ENCODE assay signal across 9 cellular contexts in the genomic region with DNA sequence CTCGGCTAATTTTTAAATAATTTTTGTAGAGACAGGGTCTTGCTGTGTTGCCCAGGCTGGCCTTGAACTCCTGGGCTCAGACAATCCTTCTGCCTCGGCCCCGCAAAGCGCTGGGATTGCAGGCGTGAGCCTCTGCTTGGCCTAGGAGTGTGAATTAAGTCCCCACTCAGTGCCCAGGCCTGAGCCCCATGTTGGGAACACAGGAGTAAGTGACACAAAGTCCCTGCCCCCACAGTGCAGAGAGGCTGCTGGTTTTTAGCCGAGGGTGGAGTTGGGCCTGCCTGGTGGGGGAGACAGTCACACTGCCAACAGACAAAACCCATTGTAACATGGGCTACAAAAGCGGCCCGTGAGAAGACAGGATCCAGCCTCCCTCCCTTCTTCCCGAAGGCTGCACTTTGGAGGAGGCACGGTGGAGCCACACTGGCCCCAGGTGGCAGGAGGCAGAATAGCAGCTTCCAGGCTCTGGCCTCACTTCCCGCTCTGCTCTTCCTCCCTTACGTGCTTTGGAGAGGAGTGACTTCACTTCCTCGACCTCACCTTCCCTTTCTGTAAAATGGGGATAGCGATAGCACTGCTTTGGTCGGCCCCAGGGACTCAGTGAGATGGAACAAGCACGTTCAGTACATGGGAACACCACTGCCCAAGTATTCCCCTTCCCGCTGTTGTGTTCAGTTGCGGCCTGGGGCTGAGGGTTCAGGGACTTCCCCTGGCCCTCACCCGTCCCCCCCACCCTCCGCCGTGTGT. TPM values are rescaled to one million over a fixed set of nuclear protein-coding genes. Genes with fewer than 3 reads are reported as not detected.
DNase-seq lines count a peak whose midpoint lies in the region; ATAC-seq and TF ChIP-seq lines count a peak whose summit lies in the region.
"Had no signal": no experiment of that assay in that cellular context is flagged by ENCODE, and none has a peak within 500 bp of the region (broad histone marks: within the 10 kb centered on the region; RNA-seq: fewer than 3 reads in every experiment).

No MANE protein-coding gene starts in this region.

- H3K27ac Mint-ChIP-seq in activated naive CD4-positive, alpha-beta T cell treated with anti-CD3 and anti-CD28 coated beads, Interleukin-2, amount 10 ng/mL, durations not matched to agents 7 days and 5 days, result no peak overlapping the region
- H3K27ac Mint-ChIP-seq: activated naive CD8-positive, alpha-beta T cell had no signal

- CTCF ChIA-PET in activated naive CD4-positive, alpha-beta T cell treated with anti-CD3 and anti-CD28 coated beads, Interleukin-2, amount 10 ng/mL, durations not matched to agents 7 days and 5 days (lab: Charles Lee), result interaction anchor here (0.6 to 6.4 kb wide), 9 partner anchors 9 to 404 kb away, joined by 3 to 90 read pairs (median 4); a partner anchor contains a TSS

- 32 to 50% methylated on average over 2 of the region's 21 CpGs for WGBS in gastroesophageal sphincter (ENCODE audit: low coverage in 1 of 2), 2 donors
- 42 to 45% methylated on average over 19 to 20 of the region's 21 CpGs for WGBS in tibial nerve, 2 donors

- no peak for TF ChIP-seq POLR2A in gastroesophageal sphincter (IDR thresholded peaks at IDR 0.05)
- no peak for TF ChIP-seq POLR2A in tibial nerve (IDR thresholded peaks at IDR 0.05)

- TF ChIP-seq EP300 in gastroesophageal sphincter (IDR thresholded peaks at IDR 0.05) (no peak), tibial nerve (IDR thresholded peaks at IDR 0.05) (peak; percentile 44 to 69)

- ATAC-seq in gastroesophageal sphincter (peak; percentile 80), GM21390 (IDR thresholded peaks at IDR 0.05; ENCODE audit: unreplicated experiment) (no peak)

- H3K27me3 ChIP-seq in gastroesophageal sphincter (no peaks in the 10 kb centered on the region), tibial nerve (no peaks in the 10 kb centered on the region)

- H3K36me3 Mint-ChIP-seq in activated naive CD4-positive, alpha-beta T cell treated with anti-CD3 and anti-CD28 coated beads, Interleukin-2, amount 10 ng/mL, durations not matched to agents 7 days and 5 days, result peaks cover 17% of the 10 kb centered on the region
- H3K36me3 Mint-ChIP-seq: activated naive CD8-positive, alpha-beta T cell had no signal

- H3K9me3 ChIP-seq in gastroesophageal sphincter (no peaks in the 10 kb centered on the region), tibial nerve (no peaks in the 10 kb centered on the region)

- H3K36me3 ChIP-seq in gastroesophageal sphincter, result peaks cover 0 to 77% of the 10 kb centered on the region in 2 donors
- H3K36me3 ChIP-seq in tibial nerve, result peaks cover 0 to 77% (median 20%) of the 10 kb centered on the region in 3 donors

- H3K27ac ChIP-seq in gastroesophageal sphincter, result peak overlapping the region; percentile 36 to 80 (median 68)
- H3K27ac ChIP-seq in tibial nerve, result peak overlapping the region; percentile 37 to 86 (median 70)

- H3K9me3 Mint-ChIP-seq in activated naive CD4-positive, alpha-beta T cell treated with anti-CD3 and anti-CD28 coated beads, Interleukin-2, amount 10 ng/mL, durations not matched to agents 7 days and 5 days, result no peaks in the 10 kb centered on the region

- no peak overlapping the region for H3K4me3 ChIP-seq in gastroesophageal sphincter
- no peak overlapping the region for H3K4me3 ChIP-seq in tibial nerve

- H3K27me3 Mint-ChIP-seq in activated naive CD4-positive, alpha-beta T cell treated with anti-CD3 and anti-CD28 coated beads, Interleukin-2, amount 10 ng/mL, durations not matched to agents 7 days and 5 days, result no peaks in the 10 kb centered on the region
- H3K27me3 Mint-ChIP-seq: activated naive CD8-positive, alpha-beta T cell had no signal

- peak; percentile 16 for DNase-seq in DMS79 treated with DMSO at 0.1 percent for 48 hours (lab: John Stamatoyannopoulos, UW)
- DNase-seq in Kasumi-1 (lab: John Stamatoyannopoulos, UW), result peak; percentile 80 to 81
- peak; percentile 63 to 71 for DNase-seq in SHP77 (lab: John Stamatoyannopoulos, UW)
- peak; percentile 71 for DNase-seq in activated naive CD4-positive, alpha-beta T cell treated with anti-CD3 and anti-CD28 coated beads, Interleukin-2, amount 10 ng/mL, durations not matched to agents 7 days and 5 days
- DNase-seq in non-pigmented ciliary epithelial cell (ENCODE audit: low read depth), result peak; percentile 32
- peak; percentile 45 to 56 for DNase-seq in tibial nerve (ENCODE audit: low spot score in 2 of 2)

- H3K4me3 Mint-ChIP-seq in activated naive CD4-positive, alpha-beta T cell treated with anti-CD3 and anti-CD28 coated beads, Interleukin-2, amount 10 ng/mL, durations not matched to agents 7 days and 5 days, result no peak overlapping the region
- H3K4me3 Mint-ChIP-seq: activated naive CD8-positive, alpha-beta T cell had no signal

- TF ChIP-seq CTCF in gastroesophageal sphincter (IDR thresholded peaks at IDR 0.05) (peak in 3 of 4 experiments; percentile 98 to 99 (median 99)), tibial nerve (IDR thresholded peaks at IDR 0.05) (peak; percentile 96 to 98 (median 97))

- peaks cover 4% of the 10 kb centered on the region for H3K4me1 Mint-ChIP-seq in activated naive CD4-positive, alpha-beta T cell treated with anti-CD3 and anti-CD28 coated beads, Interleukin-2, amount 10 ng/mL, durations not matched to agents 7 days and 5 days

- H3K4me1 ChIP-seq in gastroesophageal sphincter (peaks cover 0 to 20% (median 0%) of the 10 kb centered on the region in 3 donors), tibial nerve (peaks cover 0 to 11% (median 2%) of the 10 kb centered on the region in 4 donors)

RNA-seq across cellular contexts. Expression of a gene that starts 15.2 kb away (rescaled TPM):
- total RNA-seq in gastroesophageal sphincter (100 to 1,000 TPM; 149 to 383 (median 159) TPM), tibial nerve (100 to 1,000 TPM; 128 to 196 (median 159) TPM)

RNA-seq across cellular contexts. Expression of a gene that starts 47.3 kb away (rescaled TPM):
- total RNA-seq in gastroesophageal sphincter, result 100 to 1,000 TPM; 332 to 592 (median 362) TPM
- total RNA-seq in tibial nerve, result 100 to 1,000 TPM; 320 to 532 (median 408) TPM

Comparison
In these comparisons a context has a peak if more than half of its experiments do, and no peak if none do; other contexts are left out.
1. DNase-seq: peak in every context shown above with its lines; median percentile 80 in Kasumi-1; 71 in activated naive CD4-positive, alpha-beta T cell treated with anti-CD3 and anti-CD28 coated beads, Interleukin-2, amount 10 ng/mL, durations not matched to agents 7 days and 5 days; 67 in SHP77; 50 in tibial nerve; 32 in non-pigmented ciliary epithelial cell; 16 in DMS79 treated with DMSO at 0.1 percent for 48 hours.